8 cellular contexts compared by ENCODE assay signal in genomic region chr1:207752456-207753132, GRCh38. TPM values are rescaled to one million over a fixed set of nuclear protein-coding genes. Genes with fewer than 3 reads are reported as not detected.
DNase-seq lines count a peak whose midpoint lies in the region; ATAC-seq, FAIRE-seq and TF ChIP-seq lines count a peak whose summit lies in the region.

No MANE protein-coding gene starts in this region.

- TF ChIP-seq CTCF in HepG2 (CRISPR knock-in tag; IDR thresholded peaks at IDR 0.05), result no peak

- peaks cover 13% of the 10 kb centered on the region for H3K4me1 ChIP-seq in SJSA1 (replicated peaks)
- H3K4me1 ChIP-seq in HepG2 (ENCODE audit: insufficient read depth, low read length), result peaks cover 67% of the 10 kb centered on the region

- DNase-seq in AG08395 (ENCODE audit: low spot score), result peak; percentile 2
- DNase-seq in SJSA1 (ENCODE audit: low read depth in 1 of 2, low spot score in 2 of 2), result no peak
- peak; percentile 1 for DNase-seq in central memory CD4-positive, alpha-beta T cell
- peak; percentile 87 for DNase-seq in HepG2 (ENCODE audit: low spot score)
- peak; percentile 2 to 14 for DNase-seq in stimulated activated CD8-positive, alpha-beta memory T cell treated with anti-CD3 and anti-CD28 coated beads, Interleukin-15, amount 100 ng/mL, for 48 hours (ENCODE audit: low read depth in 2 of 2)
- no peak for DNase-seq in putamen (ENCODE audit: low spot score)

- BruUV-seq in HepG2 (replicated peaks; lab: Mats Ljungman, UMichigan), result no TSS peak

- POLR2A ChIA-PET in HepG2 (lab: Yijun Ruan, JAX), result interaction anchor here (0.7 to 2.0 kb wide), 5 partner anchors 10 to 72 kb away, joined by 3 to 9 read pairs (median 4); no protein-coding TSS in a partner anchor

- in situ Hi-C loops in HepG2 (cut with HindIII; ENCODE audit: extremely low pct_ligation_motif_present, low pct_unique_long_range_greater_than_20kb), result no loop called here

- TF ChIP-seq POLR2A in HepG2 (IDR thresholded peaks at IDR 0.05; ENCODE audit: insufficient read depth in 1 of 2, low read depth in 2 of 2, low read length in 2 of 2), result peak; percentile 75 to 81

- H3K27me3 ChIP-seq in SJSA1 (replicated peaks) (no peaks in the 10 kb centered on the region), HepG2 (ENCODE audit: control insufficient read depth in 1 of 2, insufficient read depth in 2 of 2, low read length in 2 of 2) (no peaks in the 10 kb centered on the region; a peak in 1 of 5 replicates)

- H3K27ac ChIP-seq in SJSA1 (0 out of 2 replicates have a peak overlapping the region, but pooled peaks have one; percentile 20), HepG2 (ENCODE audit: extremely low read length, insufficient read depth, low read length) (peak overlapping the region; percentile 97)

- H2AFZ ChIP-seq in HepG2 (ENCODE audit: low read length), result no peak overlapping the region

- CTCF ChIA-PET in HepG2 (lab: Yijun Ruan, JAX; ENCODE audit: low intra/inter-chr PET ratio, low total read pairs), result no interaction called here

- intact Hi-C loops in HepG2 (cut with micrococcal nuclease; ENCODE audit: unreplicated experiment), result loop anchor here (1.0 kb wide), 1 partner anchor 45 kb away; no protein-coding TSS in a partner anchor

- ATAC-seq in GM18868 (IDR thresholded peaks at IDR 0.05; ENCODE audit: unreplicated experiment) (peak; percentile 37), HG03108 (IDR thresholded peaks at IDR 0.05; ENCODE audit: unreplicated experiment) (peak; percentile 13), HepG2 (peak; percentile 92)

- peak overlapping the region; percentile 90 for H3K9ac ChIP-seq in HepG2 (ENCODE audit: insufficient read depth, low read depth, low read length)

- TF ChIP-seq EP300 in HepG2 (IDR thresholded peaks at IDR 0.05; ENCODE audit: low read depth in 2 of 2, low read length in 2 of 2) (no peak), HepG2 (CRISPR knock-in tag; IDR thresholded peaks at IDR 0.05; ENCODE audit: borderline replicate concordance) (no peak)

- H4K20me1 ChIP-seq in HepG2 (ENCODE audit: insufficient read depth, low read length), result peaks cover 39% of the 10 kb centered on the region

- 3% methylated on average over 8 of the region's 33 CpGs for WGBS in HepG2 (ENCODE audit: low lambda C conversion rate)

- TF ChIP-seq RAD21 in HepG2 (CRISPR knock-in tag; IDR thresholded peaks at IDR 0.05), result no peak

- H3K4me3 ChIP-seq in SJSA1 (peak overlapping the region; percentile 69), HepG2 (replicated peaks in 1 of 3; ENCODE audit: insufficient read depth in 1 of 3, low read depth in 2 of 3, low read length in 3 of 3) (peak overlapping the region; percentile 88 to 98 (median 98))

- H3K36me3 ChIP-seq in SJSA1 (peaks cover 2% of the 10 kb centered on the region; the same call in 1 of the 2 replicates), HepG2 (replicated peaks in 1 of 2; ENCODE audit: control insufficient read depth in 1 of 2, insufficient read depth in 2 of 2, low read length in 2 of 2) (peaks cover 0 to 11% of the 10 kb centered on the region in 2 experiments; a peak in 3 of 5 replicates)

- FAIRE-seq in HepG2 (lab: Jason Lieb, UNC), result peak; percentile 67

- H3K79me2 ChIP-seq in HepG2 (ENCODE audit: insufficient read depth, low read length), result peaks cover 61% of the 10 kb centered on the region

- peak overlapping the region; percentile 76 for H3K4me2 ChIP-seq in HepG2 (ENCODE audit: low read depth, low read length)

- H3K9me3 ChIP-seq in SJSA1 (replicated peaks) (no peaks in the 10 kb centered on the region), HepG2 (ENCODE audit: low read length) (no peaks in the 10 kb centered on the region)

TF ChIP-seq in HepG2, 621 proteins besides CTCF, POLR2A, EP300 and RAD21 (continues in another document):
- TF ChIP-seq YY1 (IDR thresholded peaks at IDR 0.05; ENCODE audit: insufficient read depth, insufficient replicate concordance, low read depth, low read length), result peak; percentile 54
- peak; percentile 31; the same call in 1 of the 2 replicates for TF ChIP-seq ZNF552 (CRISPR knock-in tag; IDR thresholded peaks at IDR 0.05; ENCODE audit: borderline replicate concordance)
- TF ChIP-seq CAMTA2 (CRISPR knock-in tag; IDR thresholded peaks at IDR 0.05; ENCODE audit: borderline replicate concordance), result no peak
- no peak for TF ChIP-seq ZSCAN20 (CRISPR knock-in tag; IDR thresholded peaks at IDR 0.05; ENCODE audit: borderline replicate concordance)
- 0 out of 2 replicates have a peak, but pooled peaks have one; percentile 51 for TF ChIP-seq JUND (CRISPR knock-in tag; IDR thresholded peaks at IDR 0.05)
- no peak for TF ChIP-seq ZSCAN9 (CRISPR knock-in tag; IDR thresholded peaks at IDR 0.05; ENCODE audit: borderline replicate concordance)
- TF ChIP-seq ZNF816 (CRISPR knock-in tag; IDR thresholded peaks at IDR 0.05; ENCODE audit: borderline replicate concordance), result no peak
- TF ChIP-seq ZNF296 (CRISPR knock-in tag; conservative IDR thresholded peaks at IDR 0.05), result 0 out of 2 replicates have a peak, but pooled peaks have one; percentile 24
- TF ChIP-seq ZNF749 (CRISPR knock-in tag; IDR thresholded peaks at IDR 0.05; ENCODE audit: borderline replicate concordance), result no peak
- TF ChIP-seq PHB2 (IDR thresholded peaks at IDR 0.05; ENCODE audit: partially characterized antibody), result no peak
- no peak for TF ChIP-seq ZBTB14 (CRISPR knock-in tag; IDR thresholded peaks at IDR 0.05)
- no peak; the same call in 1 of the 2 replicates for TF ChIP-seq ZNF704 (CRISPR knock-in tag; IDR thresholded peaks at IDR 0.05; ENCODE audit: borderline replicate concordance)
- no peak; the same call in 1 of the 2 replicates for TF ChIP-seq CREM (IDR thresholded peaks at IDR 0.05)
- TF ChIP-seq CREM (CRISPR knock-in tag; IDR thresholded peaks at IDR 0.05), result no peak
- TF ChIP-seq STAT5B (CRISPR knock-in tag; IDR thresholded peaks at IDR 0.05), result no peak
- no peak for TF ChIP-seq THYN1 (CRISPR knock-in tag; IDR thresholded peaks at IDR 0.05; ENCODE audit: borderline replicate concordance, low read depth)
- TF ChIP-seq SP4 (CRISPR knock-in tag; IDR thresholded peaks at IDR 0.05), result no peak; the same call in none of the 2 replicates
- no peak for TF ChIP-seq GABPA (IDR thresholded peaks at IDR 0.05; ENCODE audit: low read depth, low read length)
- peak; percentile 52 for TF ChIP-seq GABPA (CRISPR knock-in tag; IDR thresholded peaks at IDR 0.05; ENCODE audit: low read depth)
- TF ChIP-seq SP2 (CRISPR knock-in tag; IDR thresholded peaks at IDR 0.05), result no peak
- peak; percentile 43; the same call in 1 of the 2 replicates for TF ChIP-seq ZNF274 (CRISPR knock-in tag; IDR thresholded peaks at IDR 0.05)
- no peak for TF ChIP-seq ARHGAP35 (CRISPR knock-in tag; IDR thresholded peaks at IDR 0.05; ENCODE audit: borderline replicate concordance)
- no peak for TF ChIP-seq ZNF878 (CRISPR knock-in tag; IDR thresholded peaks at IDR 0.05)
- 0 out of 2 replicates have a peak, but pooled peaks have one; percentile 23 for TF ChIP-seq RNF2 (conservative IDR thresholded peaks at IDR 0.05; ENCODE audit: low read depth)
- no peak for TF ChIP-seq KDM1A (CRISPR knock-in tag; IDR thresholded peaks at IDR 0.05)

RNA-seq across cellular contexts. Expression of gene CD46, which starts 0.7 kb away (rescaled TPM):
- total RNA-seq in SJSA1 (2014; rRNA removed; shearing (Covaris generic)), result 42.5 and 62.1 TPM in 2 replicates
- total RNA-seq in HepG2 (2016; rRNA removed; fragmentation: Illumina TruSeq; extraction: Trizol), result 70.3 and 130 TPM in 2 replicates
- 19.0 and 20.0 TPM in 2 replicates for total RNA-seq in HepG2 (2016; cell fraction: cytosol; rRNA removed; fragmentation: Illumina TruSeq; extraction: Trizol; ENCODE audit: low read depth)
- 69.6 and 139 TPM in 2 replicates for total RNA-seq in HepG2 (2016; cell fraction: insoluble cytoplasmic fraction; rRNA removed; fragmentation: Illumina TruSeq; extraction: Trizol)
- 24.1 and 29.9 TPM in 2 replicates for total RNA-seq in HepG2 (2016; cell fraction: membrane; rRNA removed; fragmentation: Illumina TruSeq; extraction: Trizol)
- 261 and 271 TPM in 2 replicates for total RNA-seq in HepG2 (2016; cell fraction: nucleus; rRNA removed; fragmentation: Illumina TruSeq; extraction: Trizol)
- 277 TPM in 2 replicates for polyA plus RNA-seq in HepG2 (2011; rRNA removed)
- polyA plus RNA-seq in HepG2 (2011; cell fraction: cytosol; rRNA removed), result 65.6 and 131 TPM in 2 replicates
- polyA plus RNA-seq in HepG2 (2011; cell fraction: nucleus; rRNA removed), result 288 and 360 TPM in 2 replicates
- polyA plus RNA-seq in HepG2 (2012), result 206 and 208 TPM in 2 replicates
- 3.8 and 4.6 TPM in 2 replicates for polyA plus RNA-seq in HepG2 (2016; cell fraction: cytosol; fragmentation: Illumina TruSeq; extraction: Trizol; ENCODE audit: low read depth)
- 59.7 and 64.0 TPM in 2 replicates for polyA plus RNA-seq in HepG2 (2016; cell fraction: insoluble cytoplasmic fraction; fragmentation: Illumina TruSeq; extraction: Trizol; ENCODE audit: low read depth)
- 10.1 and 11.1 TPM in 2 replicates for polyA plus RNA-seq in HepG2 (2016; cell fraction: membrane; fragmentation: Illumina TruSeq; extraction: Trizol; ENCODE audit: low read depth)
- polyA plus RNA-seq in HepG2 (2016; cell fraction: nucleus; fragmentation: Illumina TruSeq; extraction: Trizol; ENCODE audit: insufficient read depth, low read depth), result 416 and 423 TPM in 2 replicates
- 96.1 and 146 TPM in 2 replicates for polyA minus RNA-seq in HepG2 (2011; rRNA and poly(A)+ RNA removed; ENCODE audit: low replicate concordance)
- polyA minus RNA-seq in HepG2 (2011; cell fraction: cytosol; rRNA and poly(A)+ RNA removed), result 125 and 175 TPM in 2 replicates
- polyA minus RNA-seq in HepG2 (2011; cell fraction: nucleus; rRNA and poly(A)+ RNA removed), result 353 and 394 TPM in 2 replicates

Comparison
In these comparisons a context has a peak if more than half of its experiments do, and no peak if none do; other contexts are left out.
1. DNase-seq: peak in AG08395 (single experiment), central memory CD4-positive, alpha-beta T cell (single experiment), HepG2 (single experiment) and stimulated activated CD8-positive, alpha-beta memory T cell treated with anti-CD3 and anti-CD28 coated beads, Interleukin-15, amount 100 ng/mL, for 48 hours (2 of 2); none in SJSA1 (0 of 2) and putamen (single experiment).
2. ATAC-seq: peak in every context shown above with its lines; median percentile 92 in HepG2; 37 in GM18868; 13 in HG03108.